ENCODE assay signal across 8 cellular contexts in the genomic region with DNA sequence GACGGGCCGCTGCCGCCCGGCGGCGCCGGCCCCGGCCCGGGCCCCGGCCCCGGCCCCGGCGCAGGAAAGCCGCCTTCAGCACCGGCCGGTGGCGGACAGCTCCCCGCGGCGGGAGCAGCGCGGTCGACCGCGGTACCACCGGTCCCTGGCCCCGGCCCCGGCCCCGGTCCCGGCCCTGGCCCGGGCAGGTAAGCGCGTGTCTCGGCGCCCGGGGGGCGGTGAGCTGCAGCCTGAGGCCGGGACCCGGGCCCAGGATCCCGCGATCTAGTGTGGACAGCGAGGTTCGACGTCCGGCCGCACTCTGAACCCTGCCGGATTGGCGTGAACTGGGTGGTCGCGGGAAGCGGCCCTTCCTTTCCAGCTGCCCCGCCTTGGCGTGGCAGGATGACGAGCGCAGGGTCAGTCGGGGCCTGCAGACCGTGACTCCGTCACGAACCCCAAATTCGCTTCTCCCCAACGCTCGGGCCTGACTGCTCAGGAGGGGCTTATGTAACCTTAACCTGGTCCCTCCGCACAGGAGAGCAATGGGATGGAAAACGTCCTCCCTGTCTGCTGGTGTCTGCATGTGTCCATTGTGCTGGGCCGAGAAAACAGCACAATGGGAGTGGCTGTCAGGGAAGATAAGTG. TPM values are rescaled to one million over a fixed set of nuclear protein-coding genes. Genes with fewer than 3 reads are reported as not detected.
DNase-seq lines count a peak whose midpoint lies in the region; TF ChIP-seq lines count a peak whose summit lies in the region.

No MANE protein-coding gene starts in this region.

- 2% methylated on average over 40 of the region's 65 CpGs for WGBS in hepatocyte (ENCODE audit: low lambda C conversion rate, missing lambda C conversion rate)

- DNase-seq in GM12864 (ENCODE audit: low read depth) (no peak), H7 (peak; percentile 95), NCI-H69 (lab: John Stamatoyannopoulos, UW) (peak; percentile 21), hepatocyte (ENCODE audit: low spot score) (peak; percentile 85), skeletal muscle cell (ENCODE audit: low read depth) (no peak), DMS79 (lab: John Stamatoyannopoulos, UW) (no peak), SKM-1 treated with dmso at 0.1 percent for 144 hours (lab: John Stamatoyannopoulos, UW; ENCODE audit: unreplicated experiment) (no peak)

- no peaks in the 10 kb centered on the region for H3K9me2 ChIP-seq in hepatocyte (replicated peaks; ENCODE audit: insufficient read depth)

- peaks cover 6% of the 10 kb centered on the region for H3K27me3 ChIP-seq in H7 (ENCODE audit: control insufficient read depth, insufficient read depth, low read length)
- peaks cover 11% of the 10 kb centered on the region for H3K27me3 ChIP-seq in hepatocyte

- peak overlapping the region; percentile 99 for H3K4me2 ChIP-seq in hepatocyte

- TF ChIP-seq CTCF in GM12864 (IDR thresholded peaks at IDR 0.05; ENCODE audit: low read depth, low read length, missing control alignments) (no peak), hepatocyte (IDR thresholded peaks at IDR 0.05; ENCODE audit: poor library complexity) (no peak)

- no peaks in the 10 kb centered on the region for H4K20me1 ChIP-seq in hepatocyte (ENCODE audit: insufficient read depth, poor library complexity, severe bottlenecking)

- no peaks in the 10 kb centered on the region for H3K9me3 Mint-ChIP-seq in activated naive CD8-positive, alpha-beta T cell (ENCODE audit: low read depth)

- H3K4me3 ChIP-seq in GM12864 (ENCODE audit: low read depth, low read length) = peak overlapping the region; percentile 42
- peak overlapping the region; percentile 81 for H3K4me3 ChIP-seq in H7 (ENCODE audit: insufficient read depth, low read depth, low read length)
- H3K4me3 ChIP-seq in hepatocyte = peak overlapping the region; percentile 42
- peak overlapping the region; percentile 41 for H3K4me3 ChIP-seq in skeletal muscle cell (ENCODE audit: low read depth, low read length)

- H3K27me3 Mint-ChIP-seq in activated naive CD8-positive, alpha-beta T cell = peaks cover 3% of the 10 kb centered on the region

- no peaks in the 10 kb centered on the region for H3K9me3 ChIP-seq in hepatocyte (ENCODE audit: low read depth)

- peak overlapping the region; percentile 79 for H3K4me3 Mint-ChIP-seq in activated naive CD8-positive, alpha-beta T cell

- H3K4me1 ChIP-seq in hepatocyte (ENCODE audit: insufficient read depth) = peaks cover 10% of the 10 kb centered on the region

- H3K4me1 Mint-ChIP-seq in activated naive CD8-positive, alpha-beta T cell (ENCODE audit: low read depth) = peaks cover 21% of the 10 kb centered on the region

- peaks cover 2% of the 10 kb centered on the region for H3K36me3 Mint-ChIP-seq in activated naive CD8-positive, alpha-beta T cell

- no peak overlapping the region for H3K27ac Mint-ChIP-seq in activated naive CD8-positive, alpha-beta T cell

- H3K27ac ChIP-seq in hepatocyte = no peak overlapping the region

- H3K79me2 ChIP-seq in hepatocyte = no peaks in the 10 kb centered on the region

- H3K36me3 ChIP-seq in H7 (replicated peaks; ENCODE audit: control insufficient read depth, insufficient read depth, low read length) = no peaks in the 10 kb centered on the region
- H3K36me3 ChIP-seq in hepatocyte (replicated peaks; ENCODE audit: insufficient read depth, low read depth) = no peaks in the 10 kb centered on the region

- no peak overlapping the region for H2AFZ ChIP-seq in hepatocyte

RNA-seq across cellular contexts. Expression of a gene that starts 0.5 kb away (rescaled TPM):
- 0.52 and 1.1 TPM in 2 replicates for total RNA-seq in H7 (2014; rRNA removed; shearing (Covaris generic))
- total RNA-seq in hepatocyte = 0.16 and 0.37 TPM in 2 replicates
- polyA plus RNA-seq in hepatocyte = 0.44 and 0.66 TPM in 2 replicates

Comparison
In these comparisons a context has a peak if more than half of its experiments do, and no peak if none do; other contexts are left out.
1. DNase-seq: peak in H7 (single experiment), NCI-H69 (single experiment) and hepatocyte (single experiment); none in GM12864 (single experiment), skeletal muscle cell (single experiment), DMS79 (single experiment) and SKM-1 treated with dmso at 0.1 percent for 144 hours (single experiment).
2. Peak in every context shown above with its lines, with median percentiles within 50 percentile points of each other: H3K4me3 ChIP-seq.